In genomic region chr11:2270322-2271076, GRCh38 we compare ENCODE assay signal across 9 cellular contexts. TPM values are rescaled to one million over a fixed set of nuclear protein-coding genes. Genes with fewer than 3 reads are reported as not detected.
A peak's percentile ranks its signal among the peaks of the same experiment; 100 is the strongest.
DNase-seq lines count a peak whose midpoint lies in the region; ATAC-seq, FAIRE-seq and TF ChIP-seq lines count a peak whose summit lies in the region.
"Had no signal": no experiment of that assay in that cellular context is flagged by ENCODE, and none has a peak within 500 bp of the region (broad histone marks: within the 10 kb centered on the region; RNA-seq: fewer than 3 reads in every experiment).

ASCL2 (minus strand) TSS chr11:2270588; CDS start chr11:2270332, 256 bp downstream.

- peak within 1 kb of the TSS; percentile 75 for H2AFZ ChIP-seq in smooth muscle cell (ENCODE audit: low read depth)

- DNase-seq in DMS 273 (lab: John Stamatoyannopoulos, UW; ENCODE audit: unreplicated experiment), result peak; percentile 38
- no peak for DNase-seq in DMS 273 treated with DMSO at 0.1 percent for 48 hours (lab: John Stamatoyannopoulos, UW)
- no peak for DNase-seq in activated T-cell treated with anti-CD3 and anti-CD28 coated beads, Interleukin-2, amount 50 U/mL, for 72 hours
- peak; percentile 48 to 72 (median 67) for DNase-seq in immature natural killer cell
- no peak for DNase-seq in smooth muscle cell (lab: John Stamatoyannopoulos, UW; ENCODE audit: unreplicated experiment)
- no peak for DNase-seq in H54 (ENCODE audit: insufficient read length, low spot score)
- DNase-seq in NCI-H2081 (lab: John Stamatoyannopoulos, UW), result no peak

- peak within 1 kb of the TSS; percentile 77 to 78 for H3K4me3 Mint-ChIP-seq in activated T-cell treated with anti-CD3 and anti-CD28 coated beads, Interleukin-2, amount 50 U/mL, for 72 hours
- peak within 1 kb of the TSS; percentile 83 to 86 (median 85) for H3K4me3 Mint-ChIP-seq in immature natural killer cell

- peaks cover 4% of the 10 kb centered on the region for H3K4me1 ChIP-seq in smooth muscle cell (ENCODE audit: low read depth)

- H3K79me2 ChIP-seq in smooth muscle cell (ENCODE audit: low read depth), result no peaks in the 10 kb centered on the region

- no peaks in the 10 kb centered on the region for H3F3A ChIP-seq in smooth muscle cell (ENCODE audit: low read depth)

- H3K27ac ChIP-seq in smooth muscle cell (ENCODE audit: low read depth), result no peak within 1 kb of the TSS
- H3K27ac ChIP-seq: 22Rv1 had no signal

- peak within 1 kb of the TSS; percentile 51 for H3K4me3 ChIP-seq in smooth muscle cell

- no peak within 1 kb of the TSS for H3K9ac ChIP-seq in smooth muscle cell (ENCODE audit: low read depth)

- ATAC-seq in activated T-cell treated with anti-CD3 and anti-CD28 coated beads, Interleukin-2, amount 50 U/mL, for 72 hours (replicated peaks in 1 of 2), result no peak
- no peak for ATAC-seq in HG03521 (IDR thresholded peaks at IDR 0.05; ENCODE audit: unreplicated experiment)

- peaks cover 31% of the 10 kb centered on the region for H3K27me3 Mint-ChIP-seq in activated T-cell treated with anti-CD3 and anti-CD28 coated beads, Interleukin-2, amount 50 U/mL, for 72 hours (ENCODE audit: low read depth)
- H3K27me3 Mint-ChIP-seq in immature natural killer cell (ENCODE audit: low read depth in 3 of 3), result peaks cover 6 to 25% (median 9%) of the 10 kb centered on the region in 3 donors

- 20% methylated on average over 61 of the region's 89 CpGs for WGBS in smooth muscle cell (ENCODE audit: low lambda C conversion rate)

- H3K9me3 ChIP-seq in smooth muscle cell (replicated peaks; ENCODE audit: low read depth), result no peaks in the 10 kb centered on the region

- H3K9me3 Mint-ChIP-seq in activated T-cell treated with anti-CD3 and anti-CD28 coated beads, Interleukin-2, amount 50 U/mL, for 72 hours, result no peaks in the 10 kb centered on the region
- no peaks in the 10 kb centered on the region for H3K9me3 Mint-ChIP-seq in immature natural killer cell

- no peaks in the 10 kb centered on the region for H3K36me3 Mint-ChIP-seq in activated T-cell treated with anti-CD3 and anti-CD28 coated beads, Interleukin-2, amount 50 U/mL, for 72 hours (ENCODE audit: insufficient read depth in 2 of 2)
- peaks cover 0 to 5% (median 4%) of the 10 kb centered on the region in 3 donors for H3K36me3 Mint-ChIP-seq in immature natural killer cell

- H3K4me2 ChIP-seq in smooth muscle cell, result peak within 1 kb of the TSS; percentile 93

- H3K36me3 ChIP-seq in smooth muscle cell (ENCODE audit: low read depth), result no peaks in the 10 kb centered on the region

- peaks cover 10% of the 10 kb centered on the region for H3K4me1 Mint-ChIP-seq in activated T-cell treated with anti-CD3 and anti-CD28 coated beads, Interleukin-2, amount 50 U/mL, for 72 hours (ENCODE audit: low read depth)
- peaks cover 34 to 37% of the 10 kb centered on the region in 2 donors for H3K4me1 Mint-ChIP-seq in immature natural killer cell

- no peak for FAIRE-seq in H54 (lab: Jason Lieb, UNC)

- H4K20me1 ChIP-seq in smooth muscle cell (ENCODE audit: low read depth), result no peaks in the 10 kb centered on the region

- peaks cover 79% of the 10 kb centered on the region for H3K27me3 ChIP-seq in smooth muscle cell (ENCODE audit: low read depth)

- H3K27ac Mint-ChIP-seq in activated T-cell treated with anti-CD3 and anti-CD28 coated beads, Interleukin-2, amount 50 U/mL, for 72 hours, result no peak within 1 kb of the TSS
- peak within 1 kb of the TSS in 5 of 6 donors; percentile 60 to 90 (median 79) for H3K27ac Mint-ChIP-seq in immature natural killer cell

- no peak for TF ChIP-seq CTCF in smooth muscle cell (IDR thresholded peaks at IDR 0.05; ENCODE audit: borderline replicate concordance, insufficient read depth, poor library complexity, severe bottlenecking)

- TF ChIP-seq POLR2A in H54 (IDR thresholded peaks at IDR 0.05; ENCODE audit: low read depth, low read length), result no peak

RNA-seq across cellular contexts. Expression of gene ASCL2, which starts in this region (rescaled TPM):
- total RNA-seq in activated T-cell treated with anti-CD3 and anti-CD28 coated beads, Interleukin-2, amount 50 U/mL, for 72 hours, result 1 to 10 TPM in 1 of 2 donors, under 1 TPM in 1; 0.38 to 1.7 TPM
- polyA plus RNA-seq in immature natural killer cell, result 10 to 100 TPM in 2 of 3 donors, 1 to 10 TPM in 1; 9.7 to 60.0 (median 18.2) TPM
- 3.0 TPM in 1 of 2 replicates, not detected in the other for total RNA-seq in smooth muscle cell
- 0.33 TPM in 1 of 2 replicates, not detected in the other for polyA plus RNA-seq in smooth muscle cell

Comparison
In these comparisons a context has a peak if more than half of its experiments do, and no peak if none do; other contexts are left out.
1. DNase-seq: peak in DMS 273 (single experiment) and immature natural killer cell (3 of 3); none in DMS 273 treated with DMSO at 0.1 percent for 48 hours (single experiment), activated T-cell treated with anti-CD3 and anti-CD28 coated beads, Interleukin-2, amount 50 U/mL, for 72 hours (0 of 2), smooth muscle cell (single experiment), H54 (single experiment) and NCI-H2081 (0 of 2).